In genomic region chr7:16564909-16565426, GRCh38 we compare ENCODE assay signal across 8 cellular contexts. TPM values are rescaled to one million over a fixed set of nuclear protein-coding genes. Genes with fewer than 3 reads are reported as not detected.
DNase-seq lines count a peak whose midpoint lies in the region; ATAC-seq and TF ChIP-seq lines count a peak whose summit lies in the region.

No MANE protein-coding gene starts in this region.

- no peak overlapping the region for H2BK5ac ChIP-seq in IMR-90 (ENCODE audit: low read depth, low read length, poor library complexity, severe bottlenecking)

- H4K20me1 ChIP-seq in IMR-90 (ENCODE audit: insufficient read depth, low read length): no peaks in the 10 kb centered on the region

- H3K4me3 Mint-ChIP-seq in type B pancreatic cell: no peak overlapping the region

- H3K79me1 ChIP-seq in IMR-90 (ENCODE audit: low read depth in 1 of 2, low read length in 2 of 2): no peaks in the 10 kb centered on the region

- H4K91ac ChIP-seq in IMR-90 (ENCODE audit: insufficient read depth, low read depth, low read length): no peak overlapping the region

- no peak overlapping the region for H2BK20ac ChIP-seq in IMR-90 (ENCODE audit: low read depth, low read length)

- no peak overlapping the region for H3K56ac ChIP-seq in IMR-90 (ENCODE audit: extremely low read depth, insufficient read depth, low read length)

- peak; percentile 71 for ATAC-seq in GM21367 (IDR thresholded peaks at IDR 0.05; ENCODE audit: unreplicated experiment)
- peak; percentile 59 for ATAC-seq in IMR-90 (ENCODE audit: low read depth)

- H3K27me3 Mint-ChIP-seq in type B pancreatic cell: no peaks in the 10 kb centered on the region

- H3K4me1 ChIP-seq in IMR-90 (ENCODE audit: control insufficient read depth, insufficient read depth, low read length): no peaks in the 10 kb centered on the region

- no peak overlapping the region for H3K14ac ChIP-seq in IMR-90 (replicated peaks; ENCODE audit: low read depth, low read length)

- H3K4me3 ChIP-seq in IMR-90 (ENCODE audit: insufficient read depth, low read depth, low read length) (no peak overlapping the region), cardiac fibroblast (replicated peaks in 1 of 2; ENCODE audit: low read depth in 2 of 2, low read length in 2 of 2) (no peak overlapping the region)

- H3K4me1 Mint-ChIP-seq in type B pancreatic cell (ENCODE audit: unreplicated experiment): peaks cover 6% of the 10 kb centered on the region

- no peak overlapping the region for H3K4me2 ChIP-seq in IMR-90 (ENCODE audit: low read depth, low read length)

- no peak overlapping the region for H2BK15ac ChIP-seq in IMR-90 (ENCODE audit: low read depth, low read length)

- no peak overlapping the region for H4K5ac ChIP-seq in IMR-90 (ENCODE audit: low read depth, low read length)

- DNase-seq in Daoy (ENCODE audit: low read depth) (peak; percentile 18), IMR-90 (peak; percentile 55), NOMO-1 treated with dmso at 0.1 percent for 144 hours (lab: John Stamatoyannopoulos, UW; ENCODE audit: unreplicated experiment) (peak; percentile 41), cardiac fibroblast (ENCODE audit: low read depth in 2 of 2) (peak; percentile 67 to 71), left kidney (ENCODE audit: low read depth, low spot score) (peak; percentile 75), type B pancreatic cell (ENCODE audit: extremely low spot score, unreplicated experiment) (no peak), HK-2 (ENCODE audit: unreplicated experiment) (no peak)

- H3K4ac ChIP-seq in IMR-90 (ENCODE audit: low read depth, low read length): no peak overlapping the region

- no peaks in the 10 kb centered on the region for H3K9me3 Mint-ChIP-seq in type B pancreatic cell

- POLR2A ChIA-PET in IMR-90 (lab: Charles Lee; ENCODE audit: unreplicated experiment): no interaction called here

- H2AK9ac ChIP-seq in IMR-90 (replicated peaks; ENCODE audit: low read depth, low read length, poor library complexity): no peak overlapping the region

- H2BK120ac ChIP-seq in IMR-90 (ENCODE audit: low read depth, low read length): no peak overlapping the region

- H3K9me3 ChIP-seq in IMR-90 (ENCODE audit: control insufficient read depth, insufficient read depth, low read length): no peaks in the 10 kb centered on the region

- H3K23ac ChIP-seq in IMR-90 (ENCODE audit: low read depth, low read length): no peak overlapping the region

- H3K9ac ChIP-seq in IMR-90 (ENCODE audit: low read depth, low read length): no peak overlapping the region

- CTCF ChIA-PET in IMR-90 (lab: Yijun Ruan, JAX): interaction anchor here (0.7 to 1.8 kb wide), 14 partner anchors 8 to 487 kb away, joined by 3 to 12 read pairs (median 5); no protein-coding TSS in a partner anchor

- H3K18ac ChIP-seq in IMR-90 (ENCODE audit: low read depth, low read length): no peak overlapping the region

- H3K9me1 ChIP-seq in IMR-90 (ENCODE audit: insufficient read depth, low read length): no peaks in the 10 kb centered on the region

- TF ChIP-seq CTCF in IMR-90 (conservative IDR thresholded peaks at IDR 0.05; ENCODE audit: low read depth, low read length) (peak; percentile 86), cardiac fibroblast (IDR thresholded peaks at IDR 0.05; ENCODE audit: low read depth, low read length) (peak; percentile 62), type B pancreatic cell (conservative IDR thresholded peaks at IDR 0.05) (peak; percentile 92)

- no peaks in the 10 kb centered on the region for H3K36me3 ChIP-seq in IMR-90 (ENCODE audit: control insufficient read depth, insufficient read depth, low read length)

- no peak overlapping the region for H2AFZ ChIP-seq in IMR-90 (replicated peaks; ENCODE audit: low read length, poor library complexity)

- no peaks in the 10 kb centered on the region for H3K27me3 ChIP-seq in IMR-90 (ENCODE audit: control insufficient read depth, insufficient read depth, low read length)

- TF ChIP-seq RAD21 in IMR-90 (IDR thresholded peaks at IDR 0.05; ENCODE audit: low read length): peak; percentile 90

- no peak overlapping the region for H3K27ac ChIP-seq in IMR-90 (ENCODE audit: insufficient read depth, low read length)

- H4K8ac ChIP-seq in IMR-90 (ENCODE audit: low read depth in 2 of 2, low read length in 2 of 2): no peak overlapping the region

- in situ Hi-C loops in IMR-90 (cut with MboI; ENCODE audit: low sequenced_read_pairs): loop anchor here (5.0 to 25.0 kb wide), 3 partner anchors 448 to 1253 kb away; no protein-coding TSS in a partner anchor

- no peaks in the 10 kb centered on the region for H3K36me3 Mint-ChIP-seq in type B pancreatic cell

- no TSS peak for BruUV-seq in IMR-90 (replicated peaks; lab: Mats Ljungman, UMichigan)

- dilution Hi-C loops in IMR-90 (cut with HindIII; ENCODE audit: low sequenced_read_pairs, unreplicated experiment): no loop called here

- intact Hi-C loops in IMR-90 (cut with micrococcal nuclease): loop anchor here (1.0 to 10.0 kb wide), 4 partner anchors 133 to 1260 kb away; no protein-coding TSS in a partner anchor

- no CpG with 5 or more reads among the region's 13 CpGs for WGBS in IMR-90 (ENCODE audit: extremely low coverage in 2 of 2, insufficient read length in 1 of 2), 2 experiments

- TF ChIP-seq POLR2A in IMR-90 (IDR thresholded peaks at IDR 0.05; ENCODE audit: low read depth, low read length): peak; percentile 46; the same call in 1 of the 2 replicates

- H3K27ac Mint-ChIP-seq in type B pancreatic cell: no peak overlapping the region

- H2AK5ac ChIP-seq in IMR-90 (ENCODE audit: low read depth, low read length): no peak overlapping the region

TF ChIP-seq in IMR-90, 13 proteins besides CTCF, POLR2A, EP300 and RAD21:
- TF ChIP-seq SMC3 (IDR thresholded peaks at IDR 0.05; ENCODE audit: low read depth, low read length) (peak; percentile 88), RCOR1 (IDR thresholded peaks at IDR 0.05; ENCODE audit: insufficient replicate concordance, low read length) (no peak), MXI1 (IDR thresholded peaks at IDR 0.05; ENCODE audit: borderline replicate concordance, low read depth, low read length) (no peak)

RNA-seq across cellular contexts. Expression of gene LRRC72, which starts 38.3 kb away (rescaled TPM):
- not detected in 2 replicates for total RNA-seq in Daoy (2014; rRNA removed; shearing (Covaris generic))
- total RNA-seq in IMR-90 (2012; rRNA removed) (not detected in 2 replicates), type B pancreatic cell (ENCODE audit: low replicate concordance) (not detected in 2 replicates)
- not detected in 2 replicates for polyA plus RNA-seq in IMR-90 (2012; rRNA removed)
- not detected in 2 replicates for polyA plus RNA-seq in IMR-90 (2012; cell fraction: cytosol; rRNA removed)
- polyA plus RNA-seq in IMR-90 (2012; cell fraction: nucleus; rRNA removed; ENCODE audit: low replicate concordance): not detected in 2 replicates

Comparison
In these comparisons a context has a peak if more than half of its experiments do, and no peak if none do; other contexts are left out.
1. DNase-seq: peak in Daoy (single experiment), IMR-90 (single experiment), NOMO-1 treated with dmso at 0.1 percent for 144 hours (single experiment), cardiac fibroblast (2 of 2) and left kidney (single experiment); none in type B pancreatic cell (single experiment) and HK-2 (single experiment).
2. Peak in every context shown above with its lines, with median percentiles within 50 percentile points of each other: CTCF ChIP-seq.